13 cellular contexts compared by ENCODE assay signal in genomic region chr19:18099623-18099995, GRCh38. TPM values are rescaled to one million over a fixed set of nuclear protein-coding genes. Genes with fewer than 3 reads are reported as not detected.
DNase-seq lines count a peak whose midpoint lies in the region; ATAC-seq and TF ChIP-seq lines count a peak whose summit lies in the region.
"Had no signal": no experiment of that assay in that cellular context is flagged by ENCODE, and none has a peak within 500 bp of the region (broad histone marks: within the 10 kb centered on the region; RNA-seq: fewer than 3 reads in every experiment).

No MANE protein-coding gene starts in this region.

- peaks cover 15% of the 10 kb centered on the region; the same call in 1 of the 2 replicates for H3K27me3 ChIP-seq in KMS-11 (ENCODE audit: insufficient read depth, low read depth)
- peaks cover 5% of the 10 kb centered on the region for H3K27me3 ChIP-seq in trophoblast cell (ENCODE audit: insufficient read depth, low read length)

- no peaks in the 10 kb centered on the region for H3K36me3 ChIP-seq in KMS-11 (ENCODE audit: insufficient read depth)
- H3K36me3 ChIP-seq in trophoblast cell (ENCODE audit: control insufficient read depth in 1 of 2, insufficient read depth in 2 of 2, low read length in 2 of 2): no peaks in the 10 kb centered on the region
- H3K36me3 ChIP-seq: esophagus muscularis mucosa had no signal

- H3K79me2 ChIP-seq in KMS-11 (ENCODE audit: insufficient read depth, low read depth): no peaks in the 10 kb centered on the region
- peaks cover 2% of the 10 kb centered on the region for H3K79me2 ChIP-seq in trophoblast cell (ENCODE audit: control insufficient read depth, insufficient read depth, low read length, poor library complexity)

- no peaks in the 10 kb centered on the region for H3K9me3 Mint-ChIP-seq in activated CD4-positive, alpha-beta T cell treated with anti-CD3 and anti-CD28 coated beads, Interleukin-2, amount 10 ng/mL, durations not matched to agents 24 days and 14 days
- H3K9me3 Mint-ChIP-seq in activated naive CD8-positive, alpha-beta T cell treated with anti-CD3 and anti-CD28 coated beads, Interleukin-2, amount 50 U/mL, for 24 hours: no peaks in the 10 kb centered on the region

- intact Hi-C loops in activated CD4-positive, alpha-beta T cell treated with anti-CD3 and anti-CD28 coated beads, Interleukin-2, amount 10 ng/mL, durations not matched to agents 24 days and 14 days (cut with micrococcal nuclease): no loop called here

- H2AFZ ChIP-seq in KMS-11 (ENCODE audit: low read depth) (peak overlapping the region; percentile 36), trophoblast cell (ENCODE audit: insufficient read depth, low read length, poor library complexity) (no peak overlapping the region)

- peaks cover 31% of the 10 kb centered on the region for H3K4me1 ChIP-seq in KMS-11 (ENCODE audit: low read depth, poor library complexity, severe bottlenecking)
- peaks cover 7 to 10% of the 10 kb centered on the region in 2 experiments for H3K4me1 ChIP-seq in trophoblast cell (ENCODE audit: control insufficient read depth in 1 of 2, insufficient read depth in 2 of 2, low read length in 2 of 2)

- H3K18ac ChIP-seq in trophoblast cell (ENCODE audit: low read length): no peak overlapping the region

- H3K27me3 Mint-ChIP-seq in activated CD4-positive, alpha-beta T cell treated with anti-CD3 and anti-CD28 coated beads, Interleukin-2, amount 10 ng/mL, durations not matched to agents 24 days and 14 days: peaks cover 3% of the 10 kb centered on the region
- no peaks in the 10 kb centered on the region for H3K27me3 Mint-ChIP-seq in activated naive CD8-positive, alpha-beta T cell treated with anti-CD3 and anti-CD28 coated beads, Interleukin-2, amount 50 U/mL, for 24 hours

- H2BK12ac ChIP-seq in trophoblast cell (ENCODE audit: low read length): no peak overlapping the region

- no peak overlapping the region for H3K23ac ChIP-seq in trophoblast cell (ENCODE audit: low read length)

- peaks cover 2% of the 10 kb centered on the region for H3K9me3 ChIP-seq in trophoblast cell (ENCODE audit: insufficient read depth, low read depth, low read length)
- H3K9me3 ChIP-seq: esophagus muscularis mucosa had no signal

- DNase-seq in activated CD4-positive, alpha-beta T cell treated with anti-CD3 and anti-CD28 coated beads, Interleukin-2, amount 10 ng/mL, durations not matched to agents 24 days and 14 days: no peak
- DNase-seq in activated CD4-positive, alpha-beta T cell treated with anti-CD3 and anti-CD28 coated beads, Interleukin-2, amount 50 U/mL, for 4 hours: no peak
- DNase-seq in activated naive CD8-positive, alpha-beta T cell treated with anti-CD3 and anti-CD28 coated beads, Interleukin-2, amount 50 U/mL, for 24 hours: no peak
- peak; percentile 51 to 63 for DNase-seq in trophoblast cell
- no peak for DNase-seq in T1000 (lab: John Stamatoyannopoulos, UW)
- no peak for DNase-seq in SIG-M5 (lab: John Stamatoyannopoulos, UW)
- DNase-seq: 8988T, NCI-H446, PC-3 had no signal

- no peak overlapping the region for H2BK5ac ChIP-seq in trophoblast cell (ENCODE audit: low read depth, low read length, poor library complexity)

- ATAC-seq in activated naive CD8-positive, alpha-beta T cell treated with anti-CD3 and anti-CD28 coated beads, Interleukin-2, amount 50 U/mL, for 24 hours: no peak
- ATAC-seq in HG02588 (IDR thresholded peaks at IDR 0.05; ENCODE audit: unreplicated experiment): no peak
- ATAC-seq: PC-3 had no signal

- H3K4me3 ChIP-seq in KMS-11 (IDR thresholded peaks at IDR 0.05; ENCODE audit: insufficient read depth, low read depth, low read length): no peak overlapping the region
- H3K4me3 ChIP-seq in trophoblast cell (ENCODE audit: low read depth, low read length): no peak overlapping the region

- H4K91ac ChIP-seq in trophoblast cell (ENCODE audit: low read depth, low read length): no peak overlapping the region

- peaks cover 2% of the 10 kb centered on the region for H3K36me3 Mint-ChIP-seq in activated CD4-positive, alpha-beta T cell treated with anti-CD3 and anti-CD28 coated beads, Interleukin-2, amount 10 ng/mL, durations not matched to agents 24 days and 14 days (ENCODE audit: low read depth)
- H3K36me3 Mint-ChIP-seq in activated naive CD8-positive, alpha-beta T cell treated with anti-CD3 and anti-CD28 coated beads, Interleukin-2, amount 50 U/mL, for 24 hours (ENCODE audit: low read depth): peaks cover 2% of the 10 kb centered on the region

- no peak overlapping the region for H4K8ac ChIP-seq in trophoblast cell (ENCODE audit: low read depth, low read length)

- H3K27ac ChIP-seq in KMS-11 (no peak overlapping the region), trophoblast cell (ENCODE audit: low read depth, low read length) (no peak overlapping the region)
- H3K27ac ChIP-seq: esophagus muscularis mucosa had no signal

- H2AK5ac ChIP-seq in trophoblast cell (ENCODE audit: low read length): no peak overlapping the region

- H3K79me1 ChIP-seq in trophoblast cell (ENCODE audit: low read length): peaks cover 5% of the 10 kb centered on the region

- no CpG with 5 or more reads among the region's 8 CpGs for WGBS in trophoblast cell (ENCODE audit: extremely low coverage, insufficient coverage, insufficient read length)

- H3K4me3 Mint-ChIP-seq in activated CD4-positive, alpha-beta T cell treated with anti-CD3 and anti-CD28 coated beads, Interleukin-2, amount 10 ng/mL, durations not matched to agents 24 days and 14 days: peak overlapping the region; percentile 83
- H3K4me3 Mint-ChIP-seq in activated naive CD8-positive, alpha-beta T cell treated with anti-CD3 and anti-CD28 coated beads, Interleukin-2, amount 50 U/mL, for 24 hours: peak overlapping the region; percentile 86

- H4K20me1 ChIP-seq in KMS-11 (ENCODE audit: insufficient read depth): no peaks in the 10 kb centered on the region

- peaks cover 27% of the 10 kb centered on the region for H3K4me1 Mint-ChIP-seq in activated CD4-positive, alpha-beta T cell treated with anti-CD3 and anti-CD28 coated beads, Interleukin-2, amount 10 ng/mL, durations not matched to agents 24 days and 14 days
- H3K4me1 Mint-ChIP-seq in activated naive CD8-positive, alpha-beta T cell treated with anti-CD3 and anti-CD28 coated beads, Interleukin-2, amount 50 U/mL, for 24 hours: peaks cover 40% of the 10 kb centered on the region

- H4K12ac ChIP-seq in trophoblast cell (ENCODE audit: low read depth, low read length): no peak overlapping the region

- H3K4ac ChIP-seq in trophoblast cell (ENCODE audit: low read depth, low read length): no peak overlapping the region

- peak overlapping the region; percentile 86; the same call in 1 of the 2 replicates for H3K4me2 ChIP-seq in KMS-11
- H3K4me2 ChIP-seq in trophoblast cell (ENCODE audit: low read length): no peak overlapping the region

- H3K9ac ChIP-seq in KMS-11 (no peak overlapping the region; the same call in 1 of the 2 replicates), trophoblast cell (ENCODE audit: low read length) (no peak overlapping the region)

- no peak overlapping the region for H3K14ac ChIP-seq in trophoblast cell (ENCODE audit: low read length)

- H3K27ac Mint-ChIP-seq in activated CD4-positive, alpha-beta T cell treated with anti-CD3 and anti-CD28 coated beads, Interleukin-2, amount 10 ng/mL, durations not matched to agents 24 days and 14 days: peak overlapping the region; percentile 43
- peak overlapping the region; percentile 71 for H3K27ac Mint-ChIP-seq in activated naive CD8-positive, alpha-beta T cell treated with anti-CD3 and anti-CD28 coated beads, Interleukin-2, amount 50 U/mL, for 24 hours

- no peak overlapping the region for H2BK120ac ChIP-seq in trophoblast cell (ENCODE audit: insufficient read depth, low read length, poor library complexity)

- no peak for TF ChIP-seq CTCF in KMS-11 (conservative IDR thresholded peaks at IDR 0.05; ENCODE audit: low read depth, low read length)

RNA-seq across cellular contexts. Expression of gene MAST3, which starts 2.0 kb away (rescaled TPM):
- total RNA-seq in activated CD4-positive, alpha-beta T cell treated with anti-CD3 and anti-CD28 coated beads, Interleukin-2, amount 10 ng/mL, durations not matched to agents 24 days and 14 days: 16.2 and 17.2 TPM in 2 replicates
- polyA plus RNA-seq in trophoblast cell (2013): 2.3 TPM in 2 replicates

RNA-seq across cellular contexts. Expression of gene IL12RB1, which starts 12.9 kb away (rescaled TPM):
- total RNA-seq in activated CD4-positive, alpha-beta T cell treated with anti-CD3 and anti-CD28 coated beads, Interleukin-2, amount 10 ng/mL, durations not matched to agents 24 days and 14 days: 37.0 and 38.8 TPM in 2 replicates
- polyA plus RNA-seq in trophoblast cell (2013): not detected in 2 replicates
- total RNA-seq: chondrocyte, PC-3 had no signal

RNA-seq across cellular contexts. Expression of gene PIK3R2, which starts 53.4 kb away (rescaled TPM):
- 19.6 and 20.7 TPM in 2 replicates for total RNA-seq in activated CD4-positive, alpha-beta T cell treated with anti-CD3 and anti-CD28 coated beads, Interleukin-2, amount 10 ng/mL, durations not matched to agents 24 days and 14 days
- polyA plus RNA-seq in trophoblast cell (2013): 56.7 and 57.2 TPM in 2 replicates

Comparison
In these comparisons a context has a peak if more than half of its experiments do, and no peak if none do; other contexts are left out.
1. DNase-seq: peak in trophoblast cell (2 of 2); none in activated CD4-positive, alpha-beta T cell treated with anti-CD3 and anti-CD28 coated beads, Interleukin-2, amount 10 ng/mL, durations not matched to agents 24 days and 14 days (single experiment), activated CD4-positive, alpha-beta T cell treated with anti-CD3 and anti-CD28 coated beads, Interleukin-2, amount 50 U/mL, for 4 hours (0 of 2), activated naive CD8-positive, alpha-beta T cell treated with anti-CD3 and anti-CD28 coated beads, Interleukin-2, amount 50 U/mL, for 24 hours (single experiment), T1000 (single experiment) and SIG-M5 (single experiment).